1 cellular context compared by ENCODE assay signal in genomic region chr2:231957913-231958763, GRCh38.
TF ChIP-seq lines count a peak whose summit lies in the region.

No MANE protein-coding gene starts in this region.

TF ChIP-seq in HepG2, 621 proteins besides CTCF, POLR2A, EP300 and RAD21 (continued from another document and continues in another):
- TF ChIP-seq EHMT2 (IDR thresholded peaks at IDR 0.05; ENCODE audit: borderline replicate concordance, low read depth, low read length) = peak; percentile 72; the same call in 1 of the 2 replicates
- no peak for TF ChIP-seq ZFP90 (CRISPR knock-in tag; IDR thresholded peaks at IDR 0.05; ENCODE audit: borderline replicate concordance)
- no peak for TF ChIP-seq ZNF296 (CRISPR knock-in tag; conservative IDR thresholded peaks at IDR 0.05)
- no peak for TF ChIP-seq ESRRA (CRISPR knock-in tag; IDR thresholded peaks at IDR 0.05; ENCODE audit: low read depth)
- TF ChIP-seq ZNF430 (CRISPR knock-in tag; IDR thresholded peaks at IDR 0.05) = no peak
- no peak for TF ChIP-seq ZNF260 (CRISPR knock-in tag; IDR thresholded peaks at IDR 0.05; ENCODE audit: borderline replicate concordance, low read depth)
- no peak for TF ChIP-seq SMARCE1 (IDR thresholded peaks at IDR 0.05; ENCODE audit: borderline replicate concordance)
- no peak for TF ChIP-seq ZFP36 (IDR thresholded peaks at IDR 0.05; ENCODE audit: borderline replicate concordance, low read depth, low read length, partially characterized antibody)
- no peak for TF ChIP-seq ZNF446 (CRISPR knock-in tag; IDR thresholded peaks at IDR 0.05)
- TF ChIP-seq PITX1 (CRISPR knock-in tag; IDR thresholded peaks at IDR 0.05) = no peak; the same call in 1 of the 2 replicates
- TF ChIP-seq, protein P1, sequence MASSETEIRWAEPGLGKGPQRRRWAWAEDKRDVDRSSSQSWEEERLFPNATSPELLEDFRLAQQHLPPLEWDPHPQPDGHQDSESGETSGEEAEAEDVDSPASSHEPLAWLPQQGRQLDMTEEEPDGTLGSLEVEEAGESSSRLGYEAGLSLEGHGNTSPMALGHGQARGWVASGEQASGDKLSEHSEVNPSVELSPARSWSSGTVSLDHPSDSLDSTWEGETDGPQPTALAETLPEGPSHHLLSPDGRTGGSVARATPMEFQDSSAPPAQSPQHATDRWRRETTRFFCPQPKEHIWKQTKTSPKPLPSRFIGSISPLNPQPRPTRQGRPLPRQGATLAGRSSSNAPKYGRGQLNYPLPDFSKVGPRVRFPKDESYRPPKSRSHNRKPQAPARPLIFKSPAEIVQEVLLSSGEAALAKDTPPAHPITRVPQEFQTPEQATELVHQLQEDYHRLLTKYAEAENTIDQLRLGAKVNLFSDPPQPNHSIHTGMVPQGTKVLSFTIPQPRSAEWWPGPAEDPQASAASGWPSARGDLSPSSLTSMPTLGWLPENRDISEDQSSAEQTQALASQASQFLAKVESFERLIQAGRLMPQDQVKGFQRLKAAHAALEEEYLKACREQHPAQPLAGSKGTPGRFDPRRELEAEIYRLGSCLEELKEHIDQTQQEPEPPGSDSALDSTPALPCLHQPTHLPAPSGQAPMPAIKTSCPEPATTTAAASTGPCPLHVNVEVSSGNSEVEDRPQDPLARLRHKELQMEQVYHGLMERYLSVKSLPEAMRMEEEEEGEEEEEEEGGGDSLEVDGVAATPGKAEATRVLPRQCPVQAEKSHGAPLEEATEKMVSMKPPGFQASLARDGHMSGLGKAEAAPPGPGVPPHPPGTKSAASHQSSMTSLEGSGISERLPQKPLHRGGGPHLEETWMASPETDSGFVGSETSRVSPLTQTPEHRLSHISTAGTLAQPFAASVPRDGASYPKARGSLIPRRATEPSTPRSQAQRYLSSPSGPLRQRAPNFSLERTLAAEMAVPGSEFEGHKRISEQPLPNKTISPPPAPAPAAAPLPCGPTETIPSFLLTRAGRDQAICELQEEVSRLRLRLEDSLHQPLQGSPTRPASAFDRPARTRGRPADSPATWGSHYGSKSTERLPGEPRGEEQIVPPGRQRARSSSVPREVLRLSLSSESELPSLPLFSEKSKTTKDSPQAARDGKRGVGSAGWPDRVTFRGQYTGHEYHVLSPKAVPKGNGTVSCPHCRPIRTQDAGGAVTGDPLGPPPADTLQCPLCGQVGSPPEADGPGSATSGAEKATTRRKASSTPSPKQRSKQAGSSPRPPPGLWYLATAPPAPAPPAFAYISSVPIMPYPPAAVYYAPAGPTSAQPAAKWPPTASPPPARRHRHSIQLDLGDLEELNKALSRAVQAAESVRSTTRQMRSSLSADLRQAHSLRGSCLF (CRISPR knock-in tag; IDR thresholded peaks at IDR 0.05; ENCODE audit: borderline replicate concordance) = no peak
- TF ChIP-seq HNRNPK (IDR thresholded peaks at IDR 0.05; ENCODE audit: low read depth, low read length, poor library complexity, severe bottlenecking) = no peak
- TF ChIP-seq HIVEP1 (CRISPR knock-in tag; IDR thresholded peaks at IDR 0.05) = no peak
- TF ChIP-seq ZNF776 (CRISPR knock-in tag; IDR thresholded peaks at IDR 0.05) = no peak
- no peak for TF ChIP-seq ZNF101 (CRISPR knock-in tag; IDR thresholded peaks at IDR 0.05; ENCODE audit: borderline replicate concordance, low read depth)
- TF ChIP-seq KDM2A (CRISPR knock-in tag; IDR thresholded peaks at IDR 0.05; ENCODE audit: borderline replicate concordance, low read depth) = no peak
- TF ChIP-seq, protein P2, sequence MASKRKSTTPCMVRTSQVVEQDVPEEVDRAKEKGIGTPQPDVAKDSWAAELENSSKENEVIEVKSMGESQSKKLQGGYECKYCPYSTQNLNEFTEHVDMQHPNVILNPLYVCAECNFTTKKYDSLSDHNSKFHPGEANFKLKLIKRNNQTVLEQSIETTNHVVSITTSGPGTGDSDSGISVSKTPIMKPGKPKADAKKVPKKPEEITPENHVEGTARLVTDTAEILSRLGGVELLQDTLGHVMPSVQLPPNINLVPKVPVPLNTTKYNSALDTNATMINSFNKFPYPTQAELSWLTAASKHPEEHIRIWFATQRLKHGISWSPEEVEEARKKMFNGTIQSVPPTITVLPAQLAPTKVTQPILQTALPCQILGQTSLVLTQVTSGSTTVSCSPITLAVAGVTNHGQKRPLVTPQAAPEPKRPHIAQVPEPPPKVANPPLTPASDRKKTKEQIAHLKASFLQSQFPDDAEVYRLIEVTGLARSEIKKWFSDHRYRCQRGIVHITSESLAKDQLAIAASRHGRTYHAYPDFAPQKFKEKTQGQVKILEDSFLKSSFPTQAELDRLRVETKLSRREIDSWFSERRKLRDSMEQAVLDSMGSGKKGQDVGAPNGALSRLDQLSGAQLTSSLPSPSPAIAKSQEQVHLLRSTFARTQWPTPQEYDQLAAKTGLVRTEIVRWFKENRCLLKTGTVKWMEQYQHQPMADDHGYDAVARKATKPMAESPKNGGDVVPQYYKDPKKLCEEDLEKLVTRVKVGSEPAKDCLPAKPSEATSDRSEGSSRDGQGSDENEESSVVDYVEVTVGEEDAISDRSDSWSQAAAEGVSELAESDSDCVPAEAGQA (IDR thresholded peaks at IDR 0.05; ENCODE audit: low read depth) = no peak
- TF ChIP-seq, protein P2 (CRISPR knock-in tag; IDR thresholded peaks at IDR 0.05; ENCODE audit: borderline replicate concordance) = no peak
- TF ChIP-seq GFI1 (CRISPR knock-in tag; IDR thresholded peaks at IDR 0.05; ENCODE audit: borderline replicate concordance) = no peak
- no peak for TF ChIP-seq ATF3 (CRISPR knock-in tag; IDR thresholded peaks at IDR 0.05)
- TF ChIP-seq NR2F6 (IDR thresholded peaks at IDR 0.05) = peak; percentile 23; the same call in 1 of the 2 replicates
- peak; percentile 29; the same call in 1 of the 2 replicates for TF ChIP-seq NR2F6 (CRISPR knock-in tag; IDR thresholded peaks at IDR 0.05)
- TF ChIP-seq, protein P3, sequence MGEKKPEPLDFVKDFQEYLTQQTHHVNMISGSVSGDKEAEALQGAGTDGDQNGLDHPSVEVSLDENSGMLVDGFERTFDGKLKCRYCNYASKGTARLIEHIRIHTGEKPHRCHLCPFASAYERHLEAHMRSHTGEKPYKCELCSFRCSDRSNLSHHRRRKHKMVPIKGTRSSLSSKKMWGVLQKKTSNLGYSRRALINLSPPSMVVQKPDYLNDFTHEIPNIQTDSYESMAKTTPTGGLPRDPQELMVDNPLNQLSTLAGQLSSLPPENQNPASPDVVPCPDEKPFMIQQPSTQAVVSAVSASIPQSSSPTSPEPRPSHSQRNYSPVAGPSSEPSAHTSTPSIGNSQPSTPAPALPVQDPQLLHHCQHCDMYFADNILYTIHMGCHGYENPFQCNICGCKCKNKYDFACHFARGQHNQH (CRISPR knock-in tag; IDR thresholded peaks at IDR 0.05) = peak; percentile 42; the same call in 1 of the 2 replicates
- TF ChIP-seq ZNF333 (CRISPR knock-in tag; IDR thresholded peaks at IDR 0.05; ENCODE audit: borderline replicate concordance) = no peak
- TF ChIP-seq, protein P4, sequence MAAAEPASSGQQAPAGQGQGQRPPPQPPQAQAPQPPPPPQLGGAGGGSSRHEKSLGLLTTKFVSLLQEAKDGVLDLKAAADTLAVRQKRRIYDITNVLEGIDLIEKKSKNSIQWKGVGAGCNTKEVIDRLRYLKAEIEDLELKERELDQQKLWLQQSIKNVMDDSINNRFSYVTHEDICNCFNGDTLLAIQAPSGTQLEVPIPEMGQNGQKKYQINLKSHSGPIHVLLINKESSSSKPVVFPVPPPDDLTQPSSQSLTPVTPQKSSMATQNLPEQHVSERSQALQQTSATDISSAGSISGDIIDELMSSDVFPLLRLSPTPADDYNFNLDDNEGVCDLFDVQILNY (CRISPR knock-in tag; conservative IDR thresholded peaks at IDR 0.05) = no peak
- TF ChIP-seq ZBTB8A (CRISPR knock-in tag; IDR thresholded peaks at IDR 0.05; ENCODE audit: borderline replicate concordance, low read depth) = no peak
- no peak for TF ChIP-seq MED1 (CRISPR knock-in tag; IDR thresholded peaks at IDR 0.05)
- TF ChIP-seq ETV5 (CRISPR knock-in tag; IDR thresholded peaks at IDR 0.05; ENCODE audit: borderline replicate concordance) = no peak
- peak; percentile 52; the same call in 1 of the 2 replicates for TF ChIP-seq NCOA2 (CRISPR knock-in tag; IDR thresholded peaks at IDR 0.05)
- no peak for TF ChIP-seq THYN1 (CRISPR knock-in tag; IDR thresholded peaks at IDR 0.05; ENCODE audit: borderline replicate concordance, low read depth)
- no peak for TF ChIP-seq BCL6 (CRISPR knock-in tag; IDR thresholded peaks at IDR 0.05)
- TF ChIP-seq TAF15 (IDR thresholded peaks at IDR 0.05; ENCODE audit: low read depth, low read length, poor library complexity, severe bottlenecking) = no peak
- no peak for TF ChIP-seq ZNF713 (CRISPR knock-in tag; IDR thresholded peaks at IDR 0.05)
- TF ChIP-seq CBFB (CRISPR knock-in tag; IDR thresholded peaks at IDR 0.05) = no peak
- TF ChIP-seq MTA1 (CRISPR knock-in tag; IDR thresholded peaks at IDR 0.05; ENCODE audit: borderline replicate concordance) = peak; percentile 56; the same call in 1 of the 2 replicates
- TF ChIP-seq ZNF597 (CRISPR knock-in tag; IDR thresholded peaks at IDR 0.05) = no peak
- TF ChIP-seq ZNF331 (CRISPR knock-in tag; IDR thresholded peaks at IDR 0.05) = no peak
- TF ChIP-seq, protein P5, sequence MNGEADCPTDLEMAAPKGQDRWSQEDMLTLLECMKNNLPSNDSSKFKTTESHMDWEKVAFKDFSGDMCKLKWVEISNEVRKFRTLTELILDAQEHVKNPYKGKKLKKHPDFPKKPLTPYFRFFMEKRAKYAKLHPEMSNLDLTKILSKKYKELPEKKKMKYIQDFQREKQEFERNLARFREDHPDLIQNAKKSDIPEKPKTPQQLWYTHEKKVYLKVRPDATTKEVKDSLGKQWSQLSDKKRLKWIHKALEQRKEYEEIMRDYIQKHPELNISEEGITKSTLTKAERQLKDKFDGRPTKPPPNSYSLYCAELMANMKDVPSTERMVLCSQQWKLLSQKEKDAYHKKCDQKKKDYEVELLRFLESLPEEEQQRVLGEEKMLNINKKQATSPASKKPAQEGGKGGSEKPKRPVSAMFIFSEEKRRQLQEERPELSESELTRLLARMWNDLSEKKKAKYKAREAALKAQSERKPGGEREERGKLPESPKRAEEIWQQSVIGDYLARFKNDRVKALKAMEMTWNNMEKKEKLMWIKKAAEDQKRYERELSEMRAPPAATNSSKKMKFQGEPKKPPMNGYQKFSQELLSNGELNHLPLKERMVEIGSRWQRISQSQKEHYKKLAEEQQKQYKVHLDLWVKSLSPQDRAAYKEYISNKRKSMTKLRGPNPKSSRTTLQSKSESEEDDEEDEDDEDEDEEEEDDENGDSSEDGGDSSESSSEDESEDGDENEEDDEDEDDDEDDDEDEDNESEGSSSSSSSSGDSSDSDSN (CRISPR knock-in tag; IDR thresholded peaks at IDR 0.05) = no peak
- TF ChIP-seq, protein P6, sequence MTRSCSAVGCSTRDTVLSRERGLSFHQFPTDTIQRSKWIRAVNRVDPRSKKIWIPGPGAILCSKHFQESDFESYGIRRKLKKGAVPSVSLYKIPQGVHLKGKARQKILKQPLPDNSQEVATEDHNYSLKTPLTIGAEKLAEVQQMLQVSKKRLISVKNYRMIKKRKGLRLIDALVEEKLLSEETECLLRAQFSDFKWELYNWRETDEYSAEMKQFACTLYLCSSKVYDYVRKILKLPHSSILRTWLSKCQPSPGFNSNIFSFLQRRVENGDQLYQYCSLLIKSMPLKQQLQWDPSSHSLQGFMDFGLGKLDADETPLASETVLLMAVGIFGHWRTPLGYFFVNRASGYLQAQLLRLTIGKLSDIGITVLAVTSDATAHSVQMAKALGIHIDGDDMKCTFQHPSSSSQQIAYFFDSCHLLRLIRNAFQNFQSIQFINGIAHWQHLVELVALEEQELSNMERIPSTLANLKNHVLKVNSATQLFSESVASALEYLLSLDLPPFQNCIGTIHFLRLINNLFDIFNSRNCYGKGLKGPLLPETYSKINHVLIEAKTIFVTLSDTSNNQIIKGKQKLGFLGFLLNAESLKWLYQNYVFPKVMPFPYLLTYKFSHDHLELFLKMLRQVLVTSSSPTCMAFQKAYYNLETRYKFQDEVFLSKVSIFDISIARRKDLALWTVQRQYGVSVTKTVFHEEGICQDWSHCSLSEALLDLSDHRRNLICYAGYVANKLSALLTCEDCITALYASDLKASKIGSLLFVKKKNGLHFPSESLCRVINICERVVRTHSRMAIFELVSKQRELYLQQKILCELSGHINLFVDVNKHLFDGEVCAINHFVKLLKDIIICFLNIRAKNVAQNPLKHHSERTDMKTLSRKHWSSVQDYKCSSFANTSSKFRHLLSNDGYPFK (CRISPR knock-in tag; IDR thresholded peaks at IDR 0.05; ENCODE audit: borderline replicate concordance) = no peak
- TF ChIP-seq ZNF343 (CRISPR knock-in tag; IDR thresholded peaks at IDR 0.05) = no peak
- TF ChIP-seq ZBTB20 (CRISPR knock-in tag; IDR thresholded peaks at IDR 0.05; ENCODE audit: borderline replicate concordance, low read depth) = no peak
- no peak for TF ChIP-seq DNMT1 (CRISPR knock-in tag; IDR thresholded peaks at IDR 0.05)
